23 cellular contexts compared by ENCODE assay signal in the genomic region with DNA sequence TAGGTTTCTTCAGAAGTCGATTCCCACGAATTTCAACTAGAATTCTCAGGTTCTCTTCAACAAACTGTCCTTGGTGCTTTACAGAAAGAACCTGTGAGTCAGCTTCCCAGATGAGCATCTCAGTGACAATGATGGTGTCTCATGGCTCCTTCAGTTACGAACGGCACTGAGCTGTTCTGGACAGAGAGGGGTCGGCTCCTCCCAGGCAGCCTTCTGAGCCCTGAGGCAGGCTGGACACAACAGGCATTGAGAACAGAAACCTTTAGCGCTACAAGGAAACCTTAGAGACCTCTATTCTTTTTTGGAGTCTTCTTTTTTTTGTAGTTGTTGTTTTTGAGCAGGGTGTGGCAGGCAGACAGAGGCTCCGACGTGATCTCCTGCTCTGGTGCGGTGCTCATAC. TPM values are rescaled to one million over a fixed set of nuclear protein-coding genes. Genes with fewer than 3 reads are reported as not detected.
A peak's percentile ranks its signal among the peaks of the same experiment; 100 is the strongest.
DNase-seq lines count a peak whose midpoint lies in the region; ATAC-seq, FAIRE-seq and TF ChIP-seq lines count a peak whose summit lies in the region.
"Had no signal": no experiment of that assay in that cellular context is flagged by ENCODE, and none has a peak within 500 bp of the region (broad histone marks: within the 10 kb centered on the region; RNA-seq: fewer than 3 reads in every experiment).

No MANE protein-coding gene starts in this region.

- POLR2A ChIA-PET in activated CD8-positive, alpha-beta T cell treated with anti-CD3 and anti-CD28 coated beads for 36 hours (lab: Charles Lee): no interaction called here

- H3K27ac ChIP-seq in astrocyte (ENCODE audit: low read depth, low read length): no peak overlapping the region
- H3K27ac ChIP-seq: 22Rv1, BLaER1, C4-2B, GM23248 had no signal

- CTCF ChIA-PET in activated CD8-positive, alpha-beta T cell treated with anti-CD3 and anti-CD28 coated beads for 36 hours (lab: Charles Lee): no interaction called here

- intact Hi-C loops in activated CD8-positive, alpha-beta T cell treated with anti-CD3 and anti-CD28 coated beads for 36 hours (cut with micrococcal nuclease): no loop called here

- DNase-seq in ELF-1 (ENCODE audit: low read depth, low spot score) (peak; percentile 57), astrocyte (ENCODE audit: low read depth) (no peak), islet precursor cell (peak; percentile 72), NCI-H524 treated with DMSO at 0.1 percent for 48 hours (lab: John Stamatoyannopoulos, UW) (no peak), NCI-H1417 (lab: John Stamatoyannopoulos, UW) (no peak)
- no peak for DNase-seq in activated CD8-positive, alpha-beta T cell treated with anti-CD3 and anti-CD28 coated beads for 36 hours
- DNase-seq: Caco-2; CD4-positive, CD25-positive, alpha-beta regulatory T cell; CD8-positive, alpha-beta T cell; DMS153; DND-41; GDM1; GM23248; H7; HCEC 1CT had no signal

- H3K36me3 Mint-ChIP-seq in astrocyte (ENCODE audit: low read depth, unreplicated experiment): no peaks in the 10 kb centered on the region
- H3K36me3 Mint-ChIP-seq in activated CD8-positive, alpha-beta T cell treated with anti-CD3 and anti-CD28 coated beads for 36 hours (ENCODE audit: low read depth): peaks cover 9% of the 10 kb centered on the region
- H3K36me3 Mint-ChIP-seq: CD4-positive, CD25-positive, alpha-beta regulatory T cell; CD8-positive, alpha-beta T cell had no signal

- no peaks in the 10 kb centered on the region for H3K9me3 ChIP-seq in astrocyte (ENCODE audit: insufficient read depth, low read depth, low read length)
- H3K9me3 ChIP-seq: Caco-2 had no signal

- H3K4me2 ChIP-seq in astrocyte (ENCODE audit: low read length): no peak overlapping the region
- H3K4me2 ChIP-seq: BLaER1 had no signal

- no peak overlapping the region for H2AFZ ChIP-seq in astrocyte (ENCODE audit: low read depth, low read length)
- H2AFZ ChIP-seq: GM23248 had no signal

- H3K36me3 ChIP-seq in astrocyte (ENCODE audit: insufficient read depth, low read length): no peaks in the 10 kb centered on the region
- H3K36me3 ChIP-seq: BLaER1 had no signal

- TF ChIP-seq CTCF in astrocyte (IDR thresholded peaks at IDR 0.05; ENCODE audit: insufficient read depth, low read depth, low read length): no peak
- TF ChIP-seq CTCF in activated CD8-positive, alpha-beta T cell treated with anti-CD3 and anti-CD28 coated beads for 36 hours (IDR thresholded peaks at IDR 0.05): no peak

- H4K20me1 ChIP-seq in astrocyte (ENCODE audit: insufficient read depth, low read length): no peaks in the 10 kb centered on the region
- H4K20me1 ChIP-seq: BLaER1 had no signal

- H3K4me3 ChIP-seq in astrocyte (ENCODE audit: insufficient read depth, low read depth, low read length): no peak overlapping the region
- H3K4me3 ChIP-seq: BLaER1, GM12878, GM23248 had no signal

- H3K4me1 Mint-ChIP-seq in astrocyte (ENCODE audit: low read depth, unreplicated experiment): peaks cover 9% of the 10 kb centered on the region
- peaks cover 17% of the 10 kb centered on the region for H3K4me1 Mint-ChIP-seq in activated CD8-positive, alpha-beta T cell treated with anti-CD3 and anti-CD28 coated beads for 36 hours (ENCODE audit: low read depth)
- H3K4me1 Mint-ChIP-seq: B cell had no signal

- no peak for ATAC-seq in activated CD8-positive, alpha-beta T cell treated with anti-CD3 and anti-CD28 coated beads for 36 hours
- ATAC-seq: CD8-positive, alpha-beta T cell; GM12878 had no signal

- H3K27me3 ChIP-seq in astrocyte (ENCODE audit: insufficient read depth, low read length): no peaks in the 10 kb centered on the region
- H3K27me3 ChIP-seq: BLaER1 had no signal

- H3K4me3 Mint-ChIP-seq in astrocyte (ENCODE audit: unreplicated experiment): no peak overlapping the region
- H3K4me3 Mint-ChIP-seq in activated CD8-positive, alpha-beta T cell treated with anti-CD3 and anti-CD28 coated beads for 36 hours: no peak overlapping the region
- H3K4me3 Mint-ChIP-seq: B cell; CD4-positive, CD25-positive, alpha-beta regulatory T cell; CD8-positive, alpha-beta T cell had no signal

- peak overlapping the region; percentile 35 for H3K27ac Mint-ChIP-seq in astrocyte (ENCODE audit: unreplicated experiment)
- no peak overlapping the region for H3K27ac Mint-ChIP-seq in activated CD8-positive, alpha-beta T cell treated with anti-CD3 and anti-CD28 coated beads for 36 hours
- H3K27ac Mint-ChIP-seq: B cell; CD8-positive, alpha-beta T cell had no signal

- H3K4me1 ChIP-seq in astrocyte (ENCODE audit: insufficient read depth, low read length): peaks cover 9% of the 10 kb centered on the region
- H3K4me1 ChIP-seq: Caco-2 had no signal

- H3K27me3 Mint-ChIP-seq in astrocyte (ENCODE audit: low read depth, unreplicated experiment): no peaks in the 10 kb centered on the region
- H3K27me3 Mint-ChIP-seq in activated CD8-positive, alpha-beta T cell treated with anti-CD3 and anti-CD28 coated beads for 36 hours: peaks cover 20% of the 10 kb centered on the region

- H3K9me3 Mint-ChIP-seq in astrocyte (ENCODE audit: unreplicated experiment): peaks cover 5% of the 10 kb centered on the region
- peaks cover 15% of the 10 kb centered on the region for H3K9me3 Mint-ChIP-seq in activated CD8-positive, alpha-beta T cell treated with anti-CD3 and anti-CD28 coated beads for 36 hours

- H3K79me2 ChIP-seq in astrocyte (ENCODE audit: insufficient read depth, low read length): no peaks in the 10 kb centered on the region

- no peak overlapping the region for H3K9ac ChIP-seq in astrocyte (ENCODE audit: low read length)
- H3K9ac ChIP-seq: BLaER1, GM23248 had no signal

- FAIRE-seq in astrocyte (lab: Jason Lieb, UNC): no peak
- FAIRE-seq: A204.1, GM12878, GM19239, H1 had no signal

RNA-seq across cellular contexts. Expression of a gene that starts 35.1 kb away (rescaled TPM):
- 1.3 and 1.5 TPM in 2 replicates for total RNA-seq in astrocyte
- not detected for total RNA-seq in activated CD8-positive, alpha-beta T cell treated with anti-CD3 and anti-CD28 coated beads for 36 hours
- total RNA-seq: Caco-2; CD4-positive, CD25-positive, alpha-beta regulatory T cell; GM12878; GM23248 had no signal

RNA-seq across cellular contexts. Expression of a gene that starts 58.3 kb away (rescaled TPM):
- 99.1 and 114 TPM in 2 replicates for total RNA-seq in astrocyte
- 100 to 1,000 TPM; 146 to 153 TPM for total RNA-seq in activated CD8-positive, alpha-beta T cell treated with anti-CD3 and anti-CD28 coated beads for 36 hours

RNA-seq across cellular contexts. Expression of a gene that starts 59.2 kb away (rescaled TPM):
- total RNA-seq in astrocyte: 23.0 and 27.3 TPM in 2 replicates
- total RNA-seq in activated CD8-positive, alpha-beta T cell treated with anti-CD3 and anti-CD28 coated beads for 36 hours: 10 to 100 TPM; 18.5 to 19.9 TPM

Comparison
In these comparisons a context has a peak if more than half of its experiments do, and no peak if none do; other contexts are left out.
1. DNase-seq: peak in ELF-1 (single experiment) and islet precursor cell (single experiment); none in astrocyte (single experiment), NCI-H524 treated with DMSO at 0.1 percent for 48 hours (single experiment), NCI-H1417 (0 of 3) and activated CD8-positive, alpha-beta T cell treated with anti-CD3 and anti-CD28 coated beads for 36 hours (single experiment).